In genomic region chr2:129347486-129348217, GRCh38 we compare ENCODE assay signal across 10 cellular contexts.
DNase-seq lines count a peak whose midpoint lies in the region; ATAC-seq and TF ChIP-seq lines count a peak whose summit lies in the region.
"Had no signal": no experiment of that assay in that cellular context is flagged by ENCODE, and none has a peak within 500 bp of the region (broad histone marks: within the 10 kb centered on the region; RNA-seq: fewer than 3 reads in every experiment).

No MANE protein-coding gene starts in this region.

- DNase-seq in SIG-M5 (lab: John Stamatoyannopoulos, UW) (no peak), Calu3 (no peak), activated T-cell treated with anti-CD3 and anti-CD28 coated beads for 4 hours (no peak), A673 (ENCODE audit: low spot score) (no peak)

- POLR2A ChIA-PET in A673 (lab: Charles Lee; ENCODE audit: low non-redundant PET) = no interaction called here

- H3K27ac Mint-ChIP-seq in Calu3 (ENCODE audit: unreplicated experiment) = no peak overlapping the region

- ATAC-seq in GM18498 (IDR thresholded peaks at IDR 0.05; ENCODE audit: unreplicated experiment) (peak; percentile 100), GM21360 (IDR thresholded peaks at IDR 0.05; ENCODE audit: unreplicated experiment) (peak; percentile 100), HG03103 (IDR thresholded peaks at IDR 0.05; ENCODE audit: low read depth, unreplicated experiment) (peak; percentile 97), esophagus mucosa (peak; percentile 33)

- no peaks in the 10 kb centered on the region for H3K4me1 ChIP-seq in A673 (ENCODE audit: insufficient read depth, low read length, poor library complexity, severe bottlenecking)

- no peak overlapping the region for H3K4me3 ChIP-seq in A673 (ENCODE audit: low read depth, low read length, poor library complexity, severe bottlenecking)

- intact Hi-C loops in Calu3 (cut with micrococcal nuclease; ENCODE audit: unreplicated experiment) = no loop called here
- intact Hi-C loops in A673 (cut with micrococcal nuclease; ENCODE audit: unreplicated experiment) = no loop called here

- H3K4me3 Mint-ChIP-seq in Calu3 (ENCODE audit: low read depth, unreplicated experiment) = no peak overlapping the region
- H3K4me3 Mint-ChIP-seq: central memory CD8-positive, alpha-beta T cell had no signal

- no TSS peak for BruUV-seq in Calu3 (replicated peaks; lab: Mats Ljungman, UMichigan)
- BruUV-seq in A673 (replicated peaks; lab: Mats Ljungman, UMichigan) = no TSS peak

- no peaks in the 10 kb centered on the region for H3K9me3 ChIP-seq in A673 (ENCODE audit: low read depth, low read length, poor library complexity, severe bottlenecking)
- H3K9me3 ChIP-seq: neutrophil had no signal

- no peak for TF ChIP-seq CTCF in Calu3 (IDR thresholded peaks at IDR 0.05; ENCODE audit: unreplicated experiment)
- no peak for TF ChIP-seq CTCF in A673 (conservative IDR thresholded peaks at IDR 0.05; ENCODE audit: low read depth, low read length)

- no peaks in the 10 kb centered on the region for H3K4me1 Mint-ChIP-seq in Calu3 (ENCODE audit: low read depth, unreplicated experiment)
- H3K4me1 Mint-ChIP-seq: central memory CD8-positive, alpha-beta T cell had no signal

- peaks cover 51% of the 10 kb centered on the region for H3K27me3 ChIP-seq in A673 (replicated peaks; ENCODE audit: insufficient read depth, low read depth, low read length, poor library complexity)
- H3K27me3 ChIP-seq: neutrophil had no signal

- no peaks in the 10 kb centered on the region for H3K36me3 Mint-ChIP-seq in Calu3 (ENCODE audit: insufficient read depth, unreplicated experiment)

- no peaks in the 10 kb centered on the region for H3K36me3 ChIP-seq in A673 (ENCODE audit: insufficient read depth, low read length, poor library complexity, severe bottlenecking)
- H3K36me3 ChIP-seq: neutrophil had no signal

- no peak overlapping the region for H3K27ac ChIP-seq in A673 (ENCODE audit: low read depth, low read length, poor library complexity, severe bottlenecking)
- H3K27ac ChIP-seq: neutrophil had no signal

- CTCF ChIA-PET in Calu3 (lab: Charles Lee) = no interaction called here
- CTCF ChIA-PET in A673 (lab: Charles Lee) = no interaction called here

- no peaks in the 10 kb centered on the region for H3K27me3 Mint-ChIP-seq in Calu3 (ENCODE audit: unreplicated experiment)
- H3K27me3 Mint-ChIP-seq: central memory CD8-positive, alpha-beta T cell had no signal

- peaks cover 4% of the 10 kb centered on the region for H3K9me3 Mint-ChIP-seq in Calu3 (ENCODE audit: low read depth, unreplicated experiment)
- H3K9me3 Mint-ChIP-seq: central memory CD8-positive, alpha-beta T cell had no signal

Comparison
In these comparisons a context has a peak if more than half of its experiments do, and no peak if none do; other contexts are left out.
1. ATAC-seq: peak in every context shown above with its lines; median percentile 100 in GM18498; 100 in GM21360; 97 in HG03103; 33 in esophagus mucosa.